ENCODE assay signal across 19 cellular contexts in genomic region chr10:3481496-3481895, GRCh38.
DNase-seq lines count a peak whose midpoint lies in the region; ATAC-seq and TF ChIP-seq lines count a peak whose summit lies in the region.
"Had no signal": no experiment of that assay in that cellular context is flagged by ENCODE, and none has a peak within 500 bp of the region (broad histone marks: within the 10 kb centered on the region; RNA-seq: fewer than 3 reads in every experiment).

No MANE protein-coding gene starts in this region.

- peaks cover 0 to 1% (median 0%) of the 10 kb centered on the region in 11 experiments; a peak in 1 of 22 replicates for H3K36me3 ChIP-seq in BLaER1 treated with 17β-estradiol and CSF1 and Interleukin-3, amounts not matched to agents 10 nM and 100 nM
- H3K36me3 ChIP-seq in OCI-LY3 (replicated peaks; ENCODE audit: low read depth, low read length): no peaks in the 10 kb centered on the region
- H3K36me3 ChIP-seq in esophagus muscularis mucosa: no peaks in the 10 kb centered on the region
- no peaks in the 10 kb centered on the region for H3K36me3 ChIP-seq in prostate gland
- H3K36me3 ChIP-seq in SK-N-SH (replicated peaks in 1 of 2; ENCODE audit: control insufficient read depth in 1 of 2, insufficient read depth in 2 of 2, low read length in 1 of 2): no peaks in the 10 kb centered on the region
- H3K36me3 ChIP-seq: left ventricle myocardium inferior, transverse colon had no signal

- H3K27me3 ChIP-seq in BLaER1 treated with 17β-estradiol and CSF1 and Interleukin-3, amounts not matched to agents 10 nM and 100 nM: no peaks in the 10 kb centered on the region
- H3K27me3 ChIP-seq in OCI-LY3 (ENCODE audit: low read depth, low read length): no peaks in the 10 kb centered on the region
- H3K27me3 ChIP-seq in esophagus muscularis mucosa: no peaks in the 10 kb centered on the region
- no peaks in the 10 kb centered on the region for H3K27me3 ChIP-seq in prostate gland (replicated peaks; ENCODE audit: insufficient read depth)
- H3K27me3 ChIP-seq in SK-N-SH (ENCODE audit: insufficient read depth): no peaks in the 10 kb centered on the region
- H3K27me3 ChIP-seq: transverse colon had no signal

- TF ChIP-seq CTCF in OCI-LY3 (IDR thresholded peaks at IDR 0.05; ENCODE audit: low read depth, low read length) (no peak), esophagus muscularis mucosa (IDR thresholded peaks at IDR 0.05) (no peak), prostate gland (IDR thresholded peaks at IDR 0.05) (no peak), SK-N-SH (IDR thresholded peaks at IDR 0.05) (no peak)

- no peak for ATAC-seq in HG02870 (IDR thresholded peaks at IDR 0.05; ENCODE audit: unreplicated experiment)
- no peak for ATAC-seq in HG02571 (IDR thresholded peaks at IDR 0.05; ENCODE audit: unreplicated experiment)

- H3K4me3 ChIP-seq in BLaER1 treated with 17β-estradiol and CSF1 and Interleukin-3, amounts not matched to agents 10 nM and 100 nM: no peak overlapping the region
- no peak overlapping the region for H3K4me3 ChIP-seq in OCI-LY3 (ENCODE audit: low read length)
- no peak overlapping the region for H3K4me3 ChIP-seq in esophagus muscularis mucosa
- no peak overlapping the region for H3K4me3 ChIP-seq in prostate gland
- H3K4me3 ChIP-seq in SK-N-SH (ENCODE audit: low read depth in 2 of 2, low read length in 1 of 2): no peak overlapping the region
- H3K4me3 ChIP-seq: transverse colon had no signal

- intact Hi-C loops in esophagus muscularis mucosa (cut with DNase I): loop anchor here (10.0 kb wide), 1 partner anchor 263 kb away; no protein-coding TSS in a partner anchor
- intact Hi-C loops in prostate gland (cut with DNase I): loop anchor here (10.0 kb wide), 1 partner anchor 227 kb away; no protein-coding TSS in a partner anchor

- H3K27ac ChIP-seq in BLaER1 treated with 17β-estradiol and CSF1 and Interleukin-3, amounts not matched to agents 10 nM and 100 nM: no peak overlapping the region
- H3K27ac ChIP-seq in OCI-LY3 (ENCODE audit: low read length): no peak overlapping the region
- peak overlapping the region; percentile 78 to 85 (median 82) for H3K27ac ChIP-seq in esophagus muscularis mucosa (replicated peaks in 1 of 4)
- H3K27ac ChIP-seq in prostate gland: peak overlapping the region; percentile 74 to 76
- H3K27ac ChIP-seq in SK-N-SH (ENCODE audit: low read depth in 2 of 2, low read length in 1 of 2): peak overlapping the region in 1 of 2 experiments; percentile 69; a peak in 1 of 4 replicates

- no peak for TF ChIP-seq EP300 in esophagus muscularis mucosa (IDR thresholded peaks at IDR 0.05)
- TF ChIP-seq EP300 in SK-N-SH (IDR thresholded peaks at IDR 0.05; ENCODE audit: borderline replicate concordance in 1 of 2, low read depth in 1 of 2, low read length in 1 of 2): no peak

- no peaks in the 10 kb centered on the region for H3K79me2 ChIP-seq in OCI-LY3 (ENCODE audit: low read length)
- H3K79me2 ChIP-seq in SK-N-SH (ENCODE audit: insufficient read depth): no peaks in the 10 kb centered on the region

- H4K20me1 ChIP-seq in BLaER1 treated with 17β-estradiol and CSF1 and Interleukin-3, amounts not matched to agents 10 nM and 100 nM: no peaks in the 10 kb centered on the region
- H4K20me1 ChIP-seq in OCI-LY3 (ENCODE audit: insufficient read depth, low read length): no peaks in the 10 kb centered on the region
- no peaks in the 10 kb centered on the region for H4K20me1 ChIP-seq in SK-N-SH (ENCODE audit: insufficient read depth)

- 98% methylated on average over 8 of the region's 8 CpGs for WGBS in esophagus muscularis mucosa
- WGBS in prostate gland: 94% methylated on average over 8 of the region's 8 CpGs
- whole genome bisulfite sequencing in SK-N-SH (ENCODE audit: low lambda C conversion rate): 97% methylated on average over 8 of the region's 8 CpGs

- H3K9ac ChIP-seq in BLaER1 treated with 17β-estradiol and CSF1 and Interleukin-3, amounts not matched to agents 10 nM and 100 nM: no peak overlapping the region
- no peak overlapping the region for H3K9ac ChIP-seq in OCI-LY3 (ENCODE audit: low read length)
- H3K9ac ChIP-seq in SK-N-SH: no peak overlapping the region

- H3K4me1 ChIP-seq in BLaER1 treated with 17β-estradiol and CSF1 and Interleukin-3, amounts not matched to agents 10 nM and 100 nM: peaks cover 49 to 74% (median 51%) of the 10 kb centered on the region in 10 experiments
- H3K4me1 ChIP-seq in OCI-LY3 (ENCODE audit: low read length) (peaks cover 67% of the 10 kb centered on the region), esophagus muscularis mucosa (peaks cover 24 to 54% (median 40%) of the 10 kb centered on the region in 4 donors), prostate gland (replicated peaks) (no peaks in the 10 kb centered on the region), SK-N-SH (ENCODE audit: control insufficient read depth in 1 of 2, insufficient read depth in 2 of 2, low read depth in 1 of 2, low read length in 1 of 2) (peaks cover 5 to 18% of the 10 kb centered on the region in 2 experiments; a peak in 2 of 4 replicates)

- H3K4me2 ChIP-seq in BLaER1 treated with 17β-estradiol and CSF1 and Interleukin-3, amounts not matched to agents 10 nM and 100 nM: peak overlapping the region in 10 of 11 experiments; percentile 81 to 89 (median 84); a peak in 14 of 22 replicates
- 0 out of 2 replicates have a peak overlapping the region, but pooled peaks have one; percentile 23 for H3K4me2 ChIP-seq in OCI-LY3 (ENCODE audit: low read length)
- no peak overlapping the region; the same call in 1 of the 2 replicates for H3K4me2 ChIP-seq in SK-N-SH

- CTCF ChIA-PET in SK-N-SH (lab: Yijun Ruan, JAX): no interaction called here

- DNase-seq in esophagus muscularis mucosa (ENCODE audit: extremely low spot score) (no peak), prostate gland (ENCODE audit: low spot score) (no peak), SK-N-SH (no peak), NCI-H1436 (lab: John Stamatoyannopoulos, UW) (no peak)
- DNase-seq: activated CD4-positive, alpha-beta T cell treated with anti-CD3 and anti-CD28 coated beads for 4 hours; CD4-positive, CD25-positive, alpha-beta regulatory T cell; glutamatergic neuron; KG1; left ventricle myocardium inferior; NCI-H2029 treated with DMSO at 0.1 percent for 48 hours; NCI-H524; SHP77; stimulated activated CD4-positive, alpha-beta T cell treated with anti-CD3 and anti-CD28 coated beads, Interleukin-12 subunit alpha, Interleukin-12 subunit beta, amount 100 ng/mL, for 4 hours; stimulated activated CD4-positive, alpha-beta T cell treated with anti-CD3 and anti-CD28 coated beads, Interleukin-4, amount 100 ng/mL, for 1 hour; transverse colon had no signal

- H3K9me2 ChIP-seq in SK-N-SH: no peaks in the 10 kb centered on the region

- TF ChIP-seq RAD21 in SK-N-SH (IDR thresholded peaks at IDR 0.05; ENCODE audit: low read length): no peak

- peaks cover 0 to 12% (median 0%) of the 10 kb centered on the region in 11 experiments; a peak in 6 of 22 replicates for H3K9me3 ChIP-seq in BLaER1 treated with 17β-estradiol and CSF1 and Interleukin-3, amounts not matched to agents 10 nM and 100 nM (replicated peaks in 1 of 11)
- no peaks in the 10 kb centered on the region for H3K9me3 ChIP-seq in OCI-LY3 (ENCODE audit: insufficient read depth, low read length)
- no peaks in the 10 kb centered on the region for H3K9me3 ChIP-seq in esophagus muscularis mucosa
- no peaks in the 10 kb centered on the region for H3K9me3 ChIP-seq in prostate gland
- no peaks in the 10 kb centered on the region for H3K9me3 ChIP-seq in SK-N-SH
- H3K9me3 ChIP-seq: left ventricle myocardium inferior, transverse colon had no signal

- peaks cover 8% of the 10 kb centered on the region for H3F3A ChIP-seq in SK-N-SH (replicated peaks; ENCODE audit: insufficient read depth)

- H2AFZ ChIP-seq in OCI-LY3 (ENCODE audit: low read depth, low read length) (no peak overlapping the region), SK-N-SH (ENCODE audit: low read depth) (no peak overlapping the region)

- TF ChIP-seq POLR2A in esophagus muscularis mucosa (IDR thresholded peaks at IDR 0.05; ENCODE audit: low read depth): no peak
- no peak for TF ChIP-seq POLR2A in prostate gland (IDR thresholded peaks at IDR 0.05)

- POLR2A ChIA-PET in SK-N-SH (lab: Yijun Ruan, JAX): no interaction called here

TF ChIP-seq in SK-N-SH, 30 proteins besides CTCF, POLR2A, EP300 and RAD21 (continues in another document):
- TF ChIP-seq JUND (IDR thresholded peaks at IDR 0.05): no peak
- TF ChIP-seq CHD2 (IDR thresholded peaks at IDR 0.05; ENCODE audit: low read length, partially characterized antibody): no peak
- no peak for TF ChIP-seq TEAD4 (IDR thresholded peaks at IDR 0.05; ENCODE audit: borderline replicate concordance, insufficient read depth)
- TF ChIP-seq GATA2 (CRISPR knock-in tag; IDR thresholded peaks at IDR 0.05): no peak
- TF ChIP-seq TCF12 (IDR thresholded peaks at IDR 0.05): no peak
- no peak for TF ChIP-seq SIN3A (IDR thresholded peaks at IDR 0.05; ENCODE audit: borderline replicate concordance, low read depth, low read length)
- no peak for TF ChIP-seq NRF1 (IDR thresholded peaks at IDR 0.05; ENCODE audit: low read depth, low read length)
- no peak for TF ChIP-seq PBX3 (IDR thresholded peaks at IDR 0.05)
- no peak for TF ChIP-seq YY1 (IDR thresholded peaks at IDR 0.05; ENCODE audit: low read depth)
- no peak for TF ChIP-seq RCOR1 (IDR thresholded peaks at IDR 0.05; ENCODE audit: low read length)
- TF ChIP-seq USF1 (IDR thresholded peaks at IDR 0.05; ENCODE audit: borderline replicate concordance, low read depth): no peak
- TF ChIP-seq FOXJ3 (CRISPR knock-in tag; IDR thresholded peaks at IDR 0.05): no peak

Comparison
In these comparisons a context has a peak if more than half of its experiments do, and no peak if none do; other contexts are left out.
1. H3K27ac ChIP-seq: peak in esophagus muscularis mucosa (4 of 4) and prostate gland (2 of 2); none in BLaER1 treated with 17β-estradiol and CSF1 and Interleukin-3, amounts not matched to agents 10 nM and 100 nM (0 of 11) and OCI-LY3 (single experiment).